Comparison of ENCODE assay signal across 13 cellular contexts in genomic region chr9:121902483-121903135, GRCh38.
DNase-seq lines count a peak whose midpoint lies in the region; ATAC-seq and TF ChIP-seq lines count a peak whose summit lies in the region.
"Had no signal": no experiment of that assay in that cellular context is flagged by ENCODE, and none has a peak within 500 bp of the region (broad histone marks: within the 10 kb centered on the region; RNA-seq: fewer than 3 reads in every experiment).

No MANE protein-coding gene starts in this region.

- no peaks in the 10 kb centered on the region for H3K36me3 ChIP-seq in mucosa of descending colon (ENCODE audit: low read depth)
- no peaks in the 10 kb centered on the region for H3K36me3 ChIP-seq in testis (ENCODE audit: low read depth, missing control alignments)
- H3K36me3 ChIP-seq: neutrophil had no signal

- peaks cover 6% of the 10 kb centered on the region for H3K9me3 ChIP-seq in mucosa of descending colon
- no peaks in the 10 kb centered on the region for H3K9me3 ChIP-seq in testis
- H3K9me3 ChIP-seq: Caco-2, neutrophil had no signal

- DNase-seq in AG09319 (ENCODE audit: extremely low read depth, low read depth) (peak; percentile 98), coronary artery (ENCODE audit: low spot score) (peak; percentile 79), mucosa of descending colon (no peak), NCI-H524 treated with DMSO at 0.1 percent for 48 hours (lab: John Stamatoyannopoulos, UW) (no peak), testis (no peak)
- DNase-seq in Jurkat, Clone E6-1 (ENCODE audit: low read depth, low spot score), result peak; percentile 52
- no peak for DNase-seq in activated effector memory CD4-positive, alpha-beta T cell treated with anti-CD3 and anti-CD28 coated beads, Interleukin-2, amount 50 U/mL, for 16 hours
- DNase-seq in activated T-cell treated with anti-CD3 and anti-CD28 coated beads, Interleukin-2, amount 50 U/mL, for 48 hours, result no peak
- DNase-seq: activated CD4-positive, alpha-beta T cell treated with anti-CD3 and anti-CD28 coated beads for 4 hours; activated naive CD8-positive, alpha-beta T cell treated with anti-CD3 and anti-CD28 coated beads, Interleukin-2, amount 50 U/mL, for 24 hours; Caco-2; Karpas-422 had no signal

- WGBS in testis, 2 donors, result 50 to 54% methylated on average over 7 of the region's 7 CpGs

- peak; percentile 31 for ATAC-seq in mucosa of descending colon
- ATAC-seq: activated naive CD8-positive, alpha-beta T cell treated with anti-CD3 and anti-CD28 coated beads, Interleukin-2, amount 50 U/mL, for 24 hours had no signal

- intact Hi-C loops in mucosa of descending colon (cut with DNase I, micrococcal nuclease) (no loop called here), testis (cut with DNase I; ENCODE audit: low total_unique reads) (no loop called here)

- no peak overlapping the region for H3K4me3 ChIP-seq in Jurkat, Clone E6-1 (ENCODE audit: low read length)
- no peak overlapping the region for H3K4me3 ChIP-seq in coronary artery
- no peak overlapping the region for H3K4me3 ChIP-seq in mucosa of descending colon
- H3K4me3 ChIP-seq in testis, result no peak overlapping the region

- peak overlapping the region in 1 of 2 donors; percentile 42 for H3K27ac ChIP-seq in coronary artery
- H3K27ac ChIP-seq in testis, result no peak overlapping the region
- H3K27ac ChIP-seq: neutrophil had no signal

- no peak for TF ChIP-seq POLR2A in testis (IDR thresholded peaks at IDR 0.05)

- TF ChIP-seq CTCF in AG09319 (IDR thresholded peaks at IDR 0.05; ENCODE audit: low read depth, low read length), result no peak
- TF ChIP-seq CTCF in coronary artery (IDR thresholded peaks at IDR 0.05), result no peak
- TF ChIP-seq CTCF in mucosa of descending colon (IDR thresholded peaks at IDR 0.05), result no peak
- TF ChIP-seq CTCF in testis (IDR thresholded peaks at IDR 0.05), result no peak

- H3K4me1 ChIP-seq in mucosa of descending colon (ENCODE audit: low read depth) (no peaks in the 10 kb centered on the region), testis (no peaks in the 10 kb centered on the region)

- H3K27me3 ChIP-seq in testis, result no peaks in the 10 kb centered on the region
- H3K27me3 ChIP-seq: neutrophil had no signal

Comparison
In these comparisons a context has a peak if more than half of its experiments do, and no peak if none do; other contexts are left out.
1. DNase-seq: peak in AG09319 (single experiment), Jurkat, Clone E6-1 (single experiment) and coronary artery (single experiment); none in mucosa of descending colon (0 of 3), activated effector memory CD4-positive, alpha-beta T cell treated with anti-CD3 and anti-CD28 coated beads, Interleukin-2, amount 50 U/mL, for 16 hours (single experiment), NCI-H524 treated with DMSO at 0.1 percent for 48 hours (single experiment), activated T-cell treated with anti-CD3 and anti-CD28 coated beads, Interleukin-2, amount 50 U/mL, for 48 hours (0 of 2) and testis (single experiment).